In the genomic region with DNA sequence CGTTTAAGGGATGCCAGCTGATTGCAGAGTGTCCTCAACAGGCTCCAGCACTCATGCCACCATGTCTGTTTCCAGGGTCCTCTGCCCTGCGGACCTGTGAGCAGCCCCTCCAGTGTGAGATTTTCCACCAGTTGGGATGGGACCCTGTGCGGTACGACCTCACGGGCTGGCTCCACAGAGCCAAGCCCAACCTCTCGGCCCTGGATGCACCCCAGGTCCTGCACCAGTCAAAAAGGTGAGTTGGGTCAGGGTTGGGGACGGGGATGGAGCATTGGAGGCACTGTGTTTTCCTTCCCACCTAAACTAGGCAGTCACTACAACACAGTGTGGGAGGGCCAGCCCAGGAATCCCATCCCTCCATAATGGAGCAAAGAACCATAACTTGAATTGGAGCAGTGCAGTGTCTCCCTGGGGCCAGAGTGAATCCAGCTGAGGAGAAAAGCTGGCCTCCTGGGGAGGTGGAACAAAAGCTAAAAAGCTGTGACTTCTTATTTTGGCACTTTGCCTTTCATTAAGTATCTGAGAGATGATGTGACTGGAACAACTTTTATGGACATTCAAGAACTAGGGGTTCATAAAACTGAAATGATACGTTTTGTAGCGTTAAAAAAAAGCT, we compare ENCODE assay signal across 28 cellular contexts.
"Had no signal": no experiment of that assay in that cellular context is flagged by ENCODE, and none has a peak within 500 bp of the region (broad histone marks: within the 10 kb centered on the region; RNA-seq: fewer than 3 reads in every experiment).

No MANE protein-coding gene starts in this region.

- H3K4me3 ChIP-seq: psoas muscle, sigmoid colon, tibial nerve had no signal

- ATAC-seq: activated CD8-positive, alpha-beta T cell treated with anti-CD3 and anti-CD28 coated beads for 36 hours; activated T-cell treated with anti-CD3 and anti-CD28 coated beads, Interleukin-2, amount 50 U/mL, for 4 hours; activated T-helper 17 cell treated with anti-CD3 and anti-CD28 coated beads, Interleukin-2, amount 50 U/mL, for 72 hours; left ventricle myocardium superior; psoas muscle; stimulated activated naive B cell treated with anti-CD40 and anti-IgM and Interleukin-4, amounts not matched to agents 10 μg/mL and 1 μg/mL and 100 μg/mL, for 72 hours; WTC11 had no signal

- H3K36me3 ChIP-seq: sigmoid colon, tibial nerve had no signal

- H3K9me3 ChIP-seq: psoas muscle, sigmoid colon, tibial nerve had no signal

- H3K4me1 ChIP-seq: parathyroid adenoma, psoas muscle, sigmoid colon, tibial nerve had no signal

- FAIRE-seq: astrocyte, frontal cortex, islet of Langerhans, small intestine had no signal

- DNase-seq: activated CD4-positive, alpha-beta T cell treated with anti-CD3 and anti-CD28 coated beads for 1 hour; activated CD4-positive, alpha-beta T cell treated with anti-CD3 and anti-CD28 coated beads, Interleukin-2, amount 10 ng/mL, durations not matched to agents 7 days and 5 days; activated CD8-positive, alpha-beta T cell treated with anti-CD3 and anti-CD28 coated beads for 36 hours; activated gamma-delta T cell treated with Interleukin-2 at 50 U/mL for 16 hours; activated naive CD4-positive, alpha-beta T cell treated with anti-CD3 and anti-CD28 coated beads, Interleukin-2, amount 50 U/mL, for 16 hours; activated T-cell treated with anti-CD3 and anti-CD28 coated beads, Interleukin-2, amount 50 U/mL, for 4 hours; amniotic stem cell; caudate nucleus; effector CD4-positive, alpha-beta T cell; glutamatergic neuron; left ventricle myocardium superior; naive B cell; nephron progenitor cell; nucleus accumbens; psoas muscle; sigmoid colon; small intestine; stimulated activated CD4-positive, alpha-beta T cell treated with anti-CD3 and anti-CD28 coated beads, Interleukin-2, amount 100 ng/mL, for 24 hours; stimulated activated naive B cell treated with anti-CD40 and anti-IgM and Interleukin-4, amounts not matched to agents 10 μg/mL and 1 μg/mL and 100 μg/mL, for 72 hours; T-helper 2 cell had no signal

- H3K27me3 ChIP-seq: sigmoid colon, tibial nerve had no signal

- H3K27ac ChIP-seq: epithelial cell of prostate, parathyroid adenoma, psoas muscle, sigmoid colon, tibial nerve had no signal
